In the genomic region with DNA sequence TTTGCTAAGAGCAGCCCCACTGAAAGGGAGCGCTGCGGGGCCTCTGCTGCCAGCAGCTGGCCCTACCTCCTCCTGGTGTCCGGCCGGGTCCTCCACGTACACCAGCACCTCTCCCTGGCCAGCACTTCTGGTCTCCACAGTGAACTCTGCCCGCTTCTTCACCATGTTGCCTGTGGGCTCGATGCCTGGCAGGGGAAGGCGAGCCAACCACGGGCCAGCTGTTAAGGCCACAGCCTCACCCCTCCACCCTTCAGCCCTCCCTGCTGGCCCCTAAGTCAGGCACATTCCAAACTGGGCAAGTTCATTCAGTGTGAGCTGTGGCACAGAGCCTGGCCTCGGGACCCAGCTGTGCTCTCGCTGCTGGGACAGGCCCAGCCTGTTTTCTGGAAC, we compare ENCODE assay signal across 9 cellular contexts. TPM values are rescaled to one million over a fixed set of nuclear protein-coding genes. Genes with fewer than 3 reads are reported as not detected.
A peak's percentile ranks its signal among the peaks of the same experiment; 100 is the strongest.
DNase-seq lines count a peak whose midpoint lies in the region; TF ChIP-seq lines count a peak whose summit lies in the region.
"Had no signal": no experiment of that assay in that cellular context is flagged by ENCODE, and none has a peak within 500 bp of the region (broad histone marks: within the 10 kb centered on the region; RNA-seq: fewer than 3 reads in every experiment).

No MANE protein-coding gene starts in this region.

- peaks cover 24 to 31% (median 27%) of the 10 kb centered on the region in 3 donors for H3K4me1 Mint-ChIP-seq in CD8-positive, alpha-beta memory T cell

- peaks cover 3 to 56% (median 4%) of the 10 kb centered on the region in 3 donors for H3K36me3 Mint-ChIP-seq in CD8-positive, alpha-beta memory T cell

- peaks cover 46% of the 10 kb centered on the region for H3K36me3 ChIP-seq in CD8-positive, alpha-beta memory T cell (ENCODE audit: insufficient read depth, low read length)
- peaks cover 63% of the 10 kb centered on the region for H3K36me3 ChIP-seq in neutrophil

- H3K27me3 Mint-ChIP-seq in CD8-positive, alpha-beta memory T cell: peaks cover 0 to 10% of the 10 kb centered on the region in 2 donors

- DNase-seq in CD8-positive, alpha-beta memory T cell: no peak
- no peak for DNase-seq in coronary artery (ENCODE audit: low spot score)
- no peak for DNase-seq in globus pallidus (ENCODE audit: low spot score)
- DNase-seq in activated gamma-delta T cell treated with Interleukin-2 at 50 U/mL for 16 hours: no peak
- DNase-seq in hepatic stellate cell (ENCODE audit: low spot score): no peak
- DNase-seq: DMS79 treated with DMSO at 0.1 percent for 48 hours; NCI-H2171 treated with DMSO at 0.1 percent for 48 hours; stimulated activated CD4-positive, alpha-beta T cell treated with anti-CD3 and anti-CD28 coated beads, Interleukin-2, amount 100 ng/mL, for 24 hours had no signal

- no peaks in the 10 kb centered on the region for H3K9me3 ChIP-seq in CD8-positive, alpha-beta memory T cell (ENCODE audit: low read length)
- no peaks in the 10 kb centered on the region for H3K9me3 ChIP-seq in neutrophil

- peaks cover 29% of the 10 kb centered on the region for H3K4me1 ChIP-seq in CD8-positive, alpha-beta memory T cell (ENCODE audit: insufficient read depth, low read length)
- H3K4me1 ChIP-seq in neutrophil (ENCODE audit: control insufficient read depth in 1 of 2, insufficient read depth in 1 of 2, low read depth in 1 of 2, low read length in 1 of 2): peaks cover 17 to 24% of the 10 kb centered on the region in 2 experiments

- CTCF ChIA-PET in CD8-positive, alpha-beta memory T cell (lab: Charles Lee): no interaction called here

- TF ChIP-seq CTCF in coronary artery (IDR thresholded peaks at IDR 0.05) (no peak), neutrophil (IDR thresholded peaks at IDR 0.05) (no peak)

- H3K4me3 ChIP-seq in CD8-positive, alpha-beta memory T cell (ENCODE audit: low read length): no peak overlapping the region
- H3K4me3 ChIP-seq in coronary artery (peak overlapping the region; percentile 93), neutrophil (ENCODE audit: low read depth in 1 of 2, low read length in 1 of 2) (no peak overlapping the region)

- H3K9me3 Mint-ChIP-seq in CD8-positive, alpha-beta memory T cell: no peaks in the 10 kb centered on the region

- no peaks in the 10 kb centered on the region for H3K27me3 ChIP-seq in CD8-positive, alpha-beta memory T cell (ENCODE audit: insufficient read depth, low read length, poor library complexity, severe bottlenecking)
- no peaks in the 10 kb centered on the region for H3K27me3 ChIP-seq in neutrophil

- H3K27ac ChIP-seq in CD8-positive, alpha-beta memory T cell (ENCODE audit: low read depth, low read length): peak overlapping the region; percentile 38
- peak overlapping the region; percentile 89 to 99 for H3K27ac ChIP-seq in coronary artery
- H3K27ac ChIP-seq in neutrophil: peak overlapping the region; percentile 97

- POLR2A ChIA-PET in CD8-positive, alpha-beta memory T cell (lab: Charles Lee): interaction anchor here (0.9 to 1.3 kb wide), 2 partner anchors 10 to 17 kb away, joined by 3 to 5 read pairs; no protein-coding TSS in a partner anchor

- peak overlapping the region in 7 of 8 donors; percentile 80 to 98 (median 84) for H3K27ac Mint-ChIP-seq in CD8-positive, alpha-beta memory T cell

- H3K4me3 Mint-ChIP-seq in CD8-positive, alpha-beta memory T cell: peak overlapping the region in 5 of 7 donors; percentile 22 to 51 (median 37)

RNA-seq across cellular contexts. Expression of a gene that starts 7.8 kb away (rescaled TPM):
- 1,000 to 10,000 TPM; 1,299 to 1,356 TPM for total RNA-seq in CD8-positive, alpha-beta memory T cell
- polyA plus RNA-seq in CD8-positive, alpha-beta memory T cell: 799 TPM

RNA-seq across cellular contexts. Expression of a gene that starts 12.4 kb away (rescaled TPM):
- 100 to 1,000 TPM; 107 to 119 TPM for total RNA-seq in CD8-positive, alpha-beta memory T cell
- 37.2 TPM for polyA plus RNA-seq in CD8-positive, alpha-beta memory T cell

RNA-seq across cellular contexts. Expression of a gene that starts 31.5 kb away (rescaled TPM):
- 1,000 to 10,000 TPM; 3,198 to 3,218 TPM for total RNA-seq in CD8-positive, alpha-beta memory T cell
- polyA plus RNA-seq in CD8-positive, alpha-beta memory T cell: 4,855 TPM

RNA-seq across cellular contexts. Expression of a gene that starts 42.4 kb away (rescaled TPM):
- 10 to 100 TPM in 1 of 2 experiments, 1 to 10 TPM in 1; 9.8 to 10.1 TPM for total RNA-seq in CD8-positive, alpha-beta memory T cell
- polyA plus RNA-seq in CD8-positive, alpha-beta memory T cell: 19.1 TPM

RNA-seq across cellular contexts. Expression of a gene that starts 44.7 kb away (rescaled TPM):
- 10 to 100 TPM; 51.9 to 52.3 TPM for total RNA-seq in CD8-positive, alpha-beta memory T cell
- 41.4 TPM for polyA plus RNA-seq in CD8-positive, alpha-beta memory T cell

Comparison
In these comparisons a context has a peak if more than half of its experiments do, and no peak if none do; other contexts are left out.
1. H3K27ac ChIP-seq: peak in every context shown above with its lines; median percentile 97 in neutrophil; 94 in coronary artery; 38 in CD8-positive, alpha-beta memory T cell.